2 cellular contexts compared by ENCODE assay signal in the genomic region with DNA sequence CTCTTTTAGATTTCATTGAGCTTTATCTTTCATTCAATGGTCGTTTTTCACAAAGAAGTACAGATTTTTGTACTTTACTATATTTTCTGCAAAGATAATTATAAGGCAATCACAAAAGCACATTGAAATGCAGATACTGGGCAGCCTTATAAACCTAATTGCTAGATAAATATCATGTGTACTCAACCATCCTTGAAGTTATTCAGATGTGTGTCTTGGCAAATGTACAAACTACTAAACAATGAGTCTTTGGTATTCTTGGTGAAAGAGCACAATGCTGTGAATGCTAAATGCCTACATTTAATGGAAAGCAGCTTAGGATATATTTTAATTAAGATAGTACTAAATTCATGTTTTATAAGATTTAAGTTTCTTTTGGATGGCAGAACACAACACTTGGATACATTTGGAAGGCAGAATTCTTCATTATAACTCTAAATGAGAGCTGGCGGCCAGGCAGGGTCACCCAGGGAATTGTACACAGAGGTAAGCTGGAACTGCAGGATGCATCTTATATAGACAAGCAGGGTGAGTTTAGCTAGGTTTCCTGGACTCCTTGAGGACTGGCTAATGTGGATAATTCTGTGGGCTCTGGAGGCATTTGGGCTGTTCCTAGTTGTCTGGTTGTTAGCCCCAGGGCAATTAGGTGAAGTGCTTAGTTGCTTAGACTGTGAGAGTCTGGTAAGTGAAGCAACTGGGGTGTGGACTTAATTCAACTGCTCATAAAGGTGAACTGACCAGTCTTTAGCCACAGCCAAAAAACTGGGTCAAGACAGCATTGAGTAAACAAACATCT.
TF ChIP-seq lines count a peak whose summit lies in the region.

No MANE protein-coding gene starts in this region.

TF ChIP-seq in GM23338, 12 proteins besides CTCF, POLR2A, EP300 and RAD21 (continued from another document and continues in another):
- no peak for TF ChIP-seq ZNF331 (CRISPR knock-in tag; IDR thresholded peaks at IDR 0.05; ENCODE audit: low read depth)
- TF ChIP-seq, protein P1, sequence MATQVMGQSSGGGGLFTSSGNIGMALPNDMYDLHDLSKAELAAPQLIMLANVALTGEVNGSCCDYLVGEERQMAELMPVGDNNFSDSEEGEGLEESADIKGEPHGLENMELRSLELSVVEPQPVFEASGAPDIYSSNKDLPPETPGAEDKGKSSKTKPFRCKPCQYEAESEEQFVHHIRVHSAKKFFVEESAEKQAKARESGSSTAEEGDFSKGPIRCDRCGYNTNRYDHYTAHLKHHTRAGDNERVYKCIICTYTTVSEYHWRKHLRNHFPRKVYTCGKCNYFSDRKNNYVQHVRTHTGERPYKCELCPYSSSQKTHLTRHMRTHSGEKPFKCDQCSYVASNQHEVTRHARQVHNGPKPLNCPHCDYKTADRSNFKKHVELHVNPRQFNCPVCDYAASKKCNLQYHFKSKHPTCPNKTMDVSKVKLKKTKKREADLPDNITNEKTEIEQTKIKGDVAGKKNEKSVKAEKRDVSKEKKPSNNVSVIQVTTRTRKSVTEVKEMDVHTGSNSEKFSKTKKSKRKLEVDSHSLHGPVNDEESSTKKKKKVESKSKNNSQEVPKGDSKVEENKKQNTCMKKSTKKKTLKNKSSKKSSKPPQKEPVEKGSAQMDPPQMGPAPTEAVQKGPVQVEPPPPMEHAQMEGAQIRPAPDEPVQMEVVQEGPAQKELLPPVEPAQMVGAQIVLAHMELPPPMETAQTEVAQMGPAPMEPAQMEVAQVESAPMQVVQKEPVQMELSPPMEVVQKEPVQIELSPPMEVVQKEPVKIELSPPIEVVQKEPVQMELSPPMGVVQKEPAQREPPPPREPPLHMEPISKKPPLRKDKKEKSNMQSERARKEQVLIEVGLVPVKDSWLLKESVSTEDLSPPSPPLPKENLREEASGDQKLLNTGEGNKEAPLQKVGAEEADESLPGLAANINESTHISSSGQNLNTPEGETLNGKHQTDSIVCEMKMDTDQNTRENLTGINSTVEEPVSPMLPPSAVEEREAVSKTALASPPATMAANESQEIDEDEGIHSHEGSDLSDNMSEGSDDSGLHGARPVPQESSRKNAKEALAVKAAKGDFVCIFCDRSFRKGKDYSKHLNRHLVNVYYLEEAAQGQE (IDR thresholded peaks at IDR 0.05; ENCODE audit: unreplicated experiment), result no peak
- TF ChIP-seq, protein P2, sequence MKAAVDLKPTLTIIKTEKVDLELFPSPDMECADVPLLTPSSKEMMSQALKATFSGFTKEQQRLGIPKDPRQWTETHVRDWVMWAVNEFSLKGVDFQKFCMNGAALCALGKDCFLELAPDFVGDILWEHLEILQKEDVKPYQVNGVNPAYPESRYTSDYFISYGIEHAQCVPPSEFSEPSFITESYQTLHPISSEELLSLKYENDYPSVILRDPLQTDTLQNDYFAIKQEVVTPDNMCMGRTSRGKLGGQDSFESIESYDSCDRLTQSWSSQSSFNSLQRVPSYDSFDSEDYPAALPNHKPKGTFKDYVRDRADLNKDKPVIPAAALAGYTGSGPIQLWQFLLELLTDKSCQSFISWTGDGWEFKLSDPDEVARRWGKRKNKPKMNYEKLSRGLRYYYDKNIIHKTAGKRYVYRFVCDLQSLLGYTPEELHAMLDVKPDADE (IDR thresholded peaks at IDR 0.05), result no peak
- TF ChIP-seq NANOG (IDR thresholded peaks at IDR 0.05; ENCODE audit: borderline replicate concordance), result no peak
- TF ChIP-seq POLR2AphosphoS5 (IDR thresholded peaks at IDR 0.05; ENCODE audit: low read depth), result no peak
- TF ChIP-seq, protein P3, sequence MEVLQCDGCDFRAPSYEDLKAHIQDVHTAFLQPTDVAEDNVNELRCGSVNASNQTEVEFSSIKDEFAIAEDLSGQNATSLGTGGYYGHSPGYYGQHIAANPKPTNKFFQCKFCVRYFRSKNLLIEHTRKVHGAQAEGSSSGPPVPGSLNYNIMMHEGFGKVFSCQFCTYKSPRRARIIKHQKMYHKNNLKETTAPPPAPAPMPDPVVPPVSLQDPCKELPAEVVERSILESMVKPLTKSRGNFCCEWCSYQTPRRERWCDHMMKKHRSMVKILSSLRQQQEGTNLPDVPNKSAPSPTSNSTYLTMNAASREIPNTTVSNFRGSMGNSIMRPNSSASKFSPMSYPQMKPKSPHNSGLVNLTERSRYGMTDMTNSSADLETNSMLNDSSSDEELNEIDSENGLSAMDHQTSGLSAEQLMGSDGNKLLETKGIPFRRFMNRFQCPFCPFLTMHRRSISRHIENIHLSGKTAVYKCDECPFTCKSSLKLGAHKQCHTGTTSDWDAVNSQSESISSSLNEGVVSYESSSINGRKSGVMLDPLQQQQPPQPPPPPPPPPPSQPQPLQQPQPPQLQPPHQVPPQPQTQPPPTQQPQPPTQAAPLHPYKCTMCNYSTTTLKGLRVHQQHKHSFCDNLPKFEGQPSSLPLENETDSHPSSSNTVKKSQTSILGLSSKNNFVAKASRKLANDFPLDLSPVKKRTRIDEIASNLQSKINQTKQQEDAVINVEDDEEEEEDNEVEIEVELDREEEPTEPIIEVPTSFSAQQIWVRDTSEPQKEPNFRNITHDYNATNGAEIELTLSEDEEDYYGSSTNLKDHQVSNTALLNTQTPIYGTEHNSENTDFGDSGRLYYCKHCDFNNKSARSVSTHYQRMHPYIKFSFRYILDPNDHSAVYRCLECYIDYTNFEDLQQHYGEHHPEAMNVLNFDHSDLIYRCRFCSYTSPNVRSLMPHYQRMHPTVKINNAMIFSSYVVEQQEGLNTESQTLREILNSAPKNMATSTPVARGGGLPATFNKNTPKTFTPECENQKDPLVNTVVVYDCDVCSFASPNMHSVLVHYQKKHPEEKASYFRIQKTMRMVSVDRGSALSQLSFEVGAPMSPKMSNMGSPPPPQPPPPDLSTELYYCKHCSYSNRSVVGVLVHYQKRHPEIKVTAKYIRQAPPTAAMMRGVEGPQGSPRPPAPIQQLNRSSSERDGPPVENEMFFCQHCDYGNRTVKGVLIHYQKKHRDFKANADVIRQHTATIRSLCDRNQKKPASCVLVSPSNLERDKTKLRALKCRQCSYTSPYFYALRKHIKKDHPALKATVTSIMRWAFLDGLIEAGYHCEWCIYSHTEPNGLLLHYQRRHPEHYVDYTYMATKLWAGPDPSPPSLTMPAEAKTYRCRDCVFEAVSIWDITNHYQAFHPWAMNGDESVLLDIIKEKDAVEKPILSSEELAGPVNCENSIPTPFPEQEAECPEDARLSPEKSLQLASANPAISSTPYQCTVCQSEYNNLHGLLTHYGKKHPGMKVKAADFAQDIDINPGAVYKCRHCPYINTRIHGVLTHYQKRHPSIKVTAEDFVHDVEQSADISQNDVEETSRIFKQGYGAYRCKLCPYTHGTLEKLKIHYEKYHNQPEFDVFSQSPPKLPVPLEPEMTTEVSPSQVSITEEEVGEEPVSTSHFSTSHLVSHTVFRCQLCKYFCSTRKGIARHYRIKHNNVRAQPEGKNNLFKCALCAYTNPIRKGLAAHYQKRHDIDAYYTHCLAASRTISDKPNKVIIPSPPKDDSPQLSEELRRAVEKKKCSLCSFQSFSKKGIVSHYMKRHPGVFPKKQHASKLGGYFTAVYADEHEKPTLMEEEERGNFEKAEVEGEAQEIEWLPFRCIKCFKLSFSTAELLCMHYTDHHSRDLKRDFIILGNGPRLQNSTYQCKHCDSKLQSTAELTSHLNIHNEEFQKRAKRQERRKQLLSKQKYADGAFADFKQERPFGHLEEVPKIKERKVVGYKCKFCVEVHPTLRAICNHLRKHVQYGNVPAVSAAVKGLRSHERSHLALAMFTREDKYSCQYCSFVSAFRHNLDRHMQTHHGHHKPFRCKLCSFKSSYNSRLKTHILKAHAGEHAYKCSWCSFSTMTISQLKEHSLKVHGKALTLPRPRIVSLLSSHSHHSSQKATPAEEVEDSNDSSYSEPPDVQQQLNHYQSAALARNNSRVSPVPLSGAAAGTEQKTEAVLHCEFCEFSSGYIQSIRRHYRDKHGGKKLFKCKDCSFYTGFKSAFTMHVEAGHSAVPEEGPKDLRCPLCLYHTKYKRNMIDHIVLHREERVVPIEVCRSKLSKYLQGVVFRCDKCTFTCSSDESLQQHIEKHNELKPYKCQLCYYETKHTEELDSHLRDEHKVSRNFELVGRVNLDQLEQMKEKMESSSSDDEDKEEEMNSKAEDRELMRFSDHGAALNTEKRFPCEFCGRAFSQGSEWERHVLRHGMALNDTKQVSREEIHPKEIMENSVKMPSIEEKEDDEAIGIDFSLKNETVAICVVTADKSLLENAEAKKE (CRISPR knock-in tag; IDR thresholded peaks at IDR 0.05), result no peak
- TF ChIP-seq EZH2 (IDR thresholded peaks at IDR 0.05; ENCODE audit: low read depth, unreplicated experiment), result no peak

TF ChIP-seq in HepG2, 621 proteins besides CTCF, POLR2A, EP300 and RAD21:
- TF ChIP-seq ZFP90 (CRISPR knock-in tag; IDR thresholded peaks at IDR 0.05; ENCODE audit: borderline replicate concordance) (no peak), ZNF205 (CRISPR knock-in tag; IDR thresholded peaks at IDR 0.05) (no peak), ZNF615 (CRISPR knock-in tag; IDR thresholded peaks at IDR 0.05; ENCODE audit: borderline replicate concordance) (no peak), MXD3 (CRISPR knock-in tag; IDR thresholded peaks at IDR 0.05) (no peak), KLF12 (CRISPR knock-in tag; IDR thresholded peaks at IDR 0.05; ENCODE audit: borderline replicate concordance) (no peak), ZNF44 (CRISPR knock-in tag; IDR thresholded peaks at IDR 0.05) (no peak), CEBPG (CRISPR knock-in tag; IDR thresholded peaks at IDR 0.05) (no peak), SYNCRIP (IDR thresholded peaks at IDR 0.05; ENCODE audit: insufficient read depth, low read depth, low read length) (no peak)
